In genomic region chr10:44865289-44865671, GRCh38 we compare ENCODE assay signal across 10 cellular contexts. TPM values are rescaled to one million over a fixed set of nuclear protein-coding genes. Genes with fewer than 3 reads are reported as not detected.
DNase-seq lines count a peak whose midpoint lies in the region; ATAC-seq, FAIRE-seq and TF ChIP-seq lines count a peak whose summit lies in the region.
"Had no signal": no experiment of that assay in that cellular context is flagged by ENCODE, and none has a peak within 500 bp of the region (broad histone marks: within the 10 kb centered on the region; RNA-seq: fewer than 3 reads in every experiment).

No MANE protein-coding gene starts in this region.

- RAD21 ChIA-PET in GM12878 (lab: Charles Lee; ENCODE audit: unreplicated experiment): no interaction called here

- in situ Hi-C loops in GM12878 (cut with MboI) (loop anchor here (25.0 kb wide), 1 partner anchor 478 kb away; the partner anchor contains the start of gene CXCL12), HepG2 (cut with HindIII; ENCODE audit: extremely low pct_ligation_motif_present, low pct_unique_long_range_greater_than_20kb) (no loop called here)

- H3K4me2 ChIP-seq in GM12878 (ENCODE audit: control insufficient read depth, insufficient read depth): peak overlapping the region; percentile 95
- H3K4me2 ChIP-seq in HepG2 (ENCODE audit: low read depth, low read length): peak overlapping the region; percentile 40; the same call in 1 of the 2 replicates

- H3K9me3 ChIP-seq in GM12878 (replicated peaks; ENCODE audit: control insufficient read depth, insufficient read depth, low read length): no peaks in the 10 kb centered on the region
- no peaks in the 10 kb centered on the region for H3K9me3 ChIP-seq in HepG2 (ENCODE audit: low read length)
- no peaks in the 10 kb centered on the region for H3K9me3 ChIP-seq in tibial artery

- H4K20me1 ChIP-seq in GM12878 (ENCODE audit: control insufficient read depth, insufficient read depth) (no peaks in the 10 kb centered on the region), HepG2 (ENCODE audit: insufficient read depth, low read length) (no peaks in the 10 kb centered on the region)

- DNase-seq in activated naive CD4-positive, alpha-beta T cell treated with anti-CD3 and anti-CD28 coated beads for 36 hours: no peak
- DNase-seq in activated naive CD4-positive, alpha-beta T cell treated with Interleukin-2 at 50 U/mL for 16 hours: no peak
- DNase-seq in GM12878 (ENCODE audit: low read depth, low spot score): no peak
- no peak for DNase-seq in HepG2 (ENCODE audit: low spot score)
- peak in 1 of 2 donors; percentile 67 for DNase-seq in tibial artery
- no peak for DNase-seq in kidney glomerular epithelial cell (lab: John Stamatoyannopoulos, UW)
- no peak for DNase-seq in stimulated activated CD4-positive, alpha-beta T cell treated with anti-CD3 and anti-CD28 coated beads, Interleukin-4, amount 100 ng/mL, for 24 hours

- FAIRE-seq in GM12878 (lab: Jason Lieb, UNC) (no peak), HepG2 (lab: Jason Lieb, UNC) (no peak)

- CTCF ChIA-PET in activated naive CD4-positive, alpha-beta T cell treated with anti-CD3 and anti-CD28 coated beads for 36 hours (lab: Charles Lee): interaction anchor here (1.0 to 2.3 kb wide), 4 partner anchors 8 to 13 kb away, joined by 4 to 9 read pairs (median 5); no protein-coding TSS in a partner anchor
- CTCF ChIA-PET in GM12878 (lab: Yijun Ruan, JAX): interaction anchor here (0.7 to 2.1 kb wide), 5 partner anchors 11 to 480 kb away, joined by 3 to 8 read pairs (median 3); no protein-coding TSS in a partner anchor
- CTCF ChIA-PET in HepG2 (lab: Yijun Ruan, JAX; ENCODE audit: low intra/inter-chr PET ratio, low total read pairs): interaction anchor here (1.1 to 2.3 kb wide), 2 partner anchors 60 to 1193 kb away, joined by 4 to 19 read pairs; no protein-coding TSS in a partner anchor

- TF ChIP-seq CTCF in GM12878 (IDR thresholded peaks at IDR 0.05 in 2 of 3, conservative IDR thresholded peaks at IDR 0.05 in 1 of 3; ENCODE audit: control insufficient read depth in 2 of 3, extremely low read depth in 1 of 3, insufficient read depth in 1 of 3, low read depth in 3 of 3, low read length in 3 of 3): no peak
- no peak for TF ChIP-seq CTCF in HepG2 (CRISPR knock-in tag; IDR thresholded peaks at IDR 0.05)
- no peak for TF ChIP-seq CTCF in tibial artery (IDR thresholded peaks at IDR 0.05)

- BruUV-seq in GM12878 (replicated peaks; lab: Mats Ljungman, UMichigan): no TSS peak
- no TSS peak for BruUV-seq in HepG2 (replicated peaks; lab: Mats Ljungman, UMichigan)

- ATAC-seq in GM12878 (peak; percentile 9), HepG2 (peak; percentile 46), HG02884 (IDR thresholded peaks at IDR 0.05; ENCODE audit: unreplicated experiment) (no peak)

- TF ChIP-seq POLR2A in GM12878 (IDR thresholded peaks at IDR 0.05; ENCODE audit: low read depth, low read length) (no peak), HepG2 (IDR thresholded peaks at IDR 0.05; ENCODE audit: insufficient read depth in 1 of 2, low read depth in 2 of 2, low read length in 2 of 2) (no peak)

- no peak overlapping the region for H3K27ac Mint-ChIP-seq in activated naive CD4-positive, alpha-beta T cell treated with anti-CD3 and anti-CD28 coated beads for 36 hours

- peaks cover 36% of the 10 kb centered on the region for H3K27me3 Mint-ChIP-seq in activated naive CD4-positive, alpha-beta T cell treated with anti-CD3 and anti-CD28 coated beads for 36 hours (ENCODE audit: low read depth)

- no peaks in the 10 kb centered on the region for H3K36me3 Mint-ChIP-seq in activated naive CD4-positive, alpha-beta T cell treated with anti-CD3 and anti-CD28 coated beads for 36 hours (ENCODE audit: low read depth)

- no peaks in the 10 kb centered on the region for H3K9me3 Mint-ChIP-seq in activated naive CD4-positive, alpha-beta T cell treated with anti-CD3 and anti-CD28 coated beads for 36 hours

- POLR2A ChIA-PET in GM12878 (lab: Charles Lee) (no interaction called here), HepG2 (lab: Yijun Ruan, JAX) (no interaction called here)

- H2AFZ ChIP-seq in GM12878 (ENCODE audit: control insufficient read depth, low read depth, low read length): no peak overlapping the region
- H2AFZ ChIP-seq in HepG2 (ENCODE audit: low read length): no peak overlapping the region

- TF ChIP-seq RAD21 in GM12878 (IDR thresholded peaks at IDR 0.05; ENCODE audit: insufficient read depth, low read depth, low read length): no peak
- TF ChIP-seq RAD21 in HepG2 (CRISPR knock-in tag; IDR thresholded peaks at IDR 0.05): no peak

- H3K36me3 ChIP-seq in GM12878 (ENCODE audit: control insufficient read depth in 2 of 2, insufficient read depth in 2 of 2, low read length in 1 of 2): no peaks in the 10 kb centered on the region
- no peaks in the 10 kb centered on the region for H3K36me3 ChIP-seq in HepG2 (replicated peaks in 1 of 2; ENCODE audit: control insufficient read depth in 1 of 2, insufficient read depth in 2 of 2, low read length in 2 of 2)
- no peaks in the 10 kb centered on the region for H3K36me3 ChIP-seq in tibial artery

- H3K4me3 Mint-ChIP-seq in activated naive CD4-positive, alpha-beta T cell treated with anti-CD3 and anti-CD28 coated beads for 36 hours: peak overlapping the region; percentile 81

- peaks cover 5% of the 10 kb centered on the region for H3K4me1 Mint-ChIP-seq in activated naive CD4-positive, alpha-beta T cell treated with anti-CD3 and anti-CD28 coated beads for 36 hours (ENCODE audit: low read depth)

- H3K4me3 ChIP-seq in GM12878 (no peak overlapping the region), HepG2 (replicated peaks in 1 of 3; ENCODE audit: insufficient read depth in 1 of 3, low read depth in 2 of 3, low read length in 3 of 3) (no peak overlapping the region), tibial artery (peak overlapping the region; percentile 52 to 64)

- H3K4me1 ChIP-seq in GM12878 (ENCODE audit: control insufficient read depth, insufficient read depth, low read length) (peaks cover 8% of the 10 kb centered on the region; the same call in 1 of the 2 replicates), HepG2 (ENCODE audit: insufficient read depth, low read length) (peaks cover 11% of the 10 kb centered on the region), tibial artery (peaks cover 0 to 29% (median 24%) of the 10 kb centered on the region in 4 donors)

- H3K27me3 ChIP-seq in GM12878 (replicated peaks in 1 of 2; ENCODE audit: control insufficient read depth in 2 of 2, insufficient read depth in 2 of 2, low read length in 1 of 2) (peaks cover 2% of the 10 kb centered on the region in 2 experiments; a peak in 3 of 4 replicates), HepG2 (ENCODE audit: control insufficient read depth in 1 of 2, insufficient read depth in 2 of 2, low read length in 2 of 2) (peaks cover 1 to 31% of the 10 kb centered on the region in 2 experiments; a peak in 3 of 5 replicates), tibial artery (no peaks in the 10 kb centered on the region)

- H3K79me2 ChIP-seq in GM12878 (ENCODE audit: control insufficient read depth, insufficient read depth, low read length) (no peaks in the 10 kb centered on the region), HepG2 (ENCODE audit: insufficient read depth, low read length) (no peaks in the 10 kb centered on the region)

- H3K9ac ChIP-seq in GM12878 (ENCODE audit: control insufficient read depth, insufficient read depth, low read length) (no peak overlapping the region), HepG2 (ENCODE audit: insufficient read depth, low read depth, low read length) (no peak overlapping the region)

- H3K27ac ChIP-seq in GM12878 (ENCODE audit: control insufficient read depth, insufficient read depth) (no peak overlapping the region), HepG2 (ENCODE audit: extremely low read length, insufficient read depth, low read length) (no peak overlapping the region), tibial artery (peak overlapping the region; percentile 67 to 74)

- WGBS in GM12878 (ENCODE audit: insufficient coverage, insufficient replicate concordance, low lambda C conversion rate, missing lambda C conversion rate): 44% methylated on average over 14 of the region's 16 CpGs
- WGBS in HepG2 (ENCODE audit: low lambda C conversion rate): 59% methylated on average over 7 of the region's 16 CpGs

- SMC1A ChIA-PET in GM12878 (lab: Charles Lee; ENCODE audit: uncharacterized antibody, unreplicated experiment): interaction anchor here (0.5 kb wide), 1 partner anchor 150 kb away, joined by 3 read pairs; no protein-coding TSS in a partner anchor

- TF ChIP-seq EP300 in GM12878 (IDR thresholded peaks at IDR 0.05; ENCODE audit: borderline replicate concordance in 1 of 2, control insufficient read depth in 1 of 2, low read depth in 2 of 2, low read length in 2 of 2) (no peak), HepG2 (IDR thresholded peaks at IDR 0.05; ENCODE audit: low read depth in 2 of 2, low read length in 2 of 2) (no peak), HepG2 (CRISPR knock-in tag; IDR thresholded peaks at IDR 0.05; ENCODE audit: borderline replicate concordance) (no peak)

- intact Hi-C loops in activated naive CD4-positive, alpha-beta T cell treated with anti-CD3 and anti-CD28 coated beads for 36 hours (cut with micrococcal nuclease): loop anchor here (2.0 kb wide), 1 partner anchor 1194 kb away; no protein-coding TSS in a partner anchor
- intact Hi-C loops in GM12878 (cut with micrococcal nuclease; ENCODE audit: unreplicated experiment): loop anchor here (2.0 kb wide), 1 partner anchor 1194 kb away; no protein-coding TSS in a partner anchor
- intact Hi-C loops in HepG2 (cut with micrococcal nuclease; ENCODE audit: unreplicated experiment): loop anchor here (2.0 kb wide), 2 partner anchors 60 to 1194 kb away; no protein-coding TSS in a partner anchor
- intact Hi-C loops in tibial artery (cut with DNase I; ENCODE audit: low total_unique reads): loop anchor here (2.0 to 10.0 kb wide), 2 partner anchors 478 to 550 kb away; no protein-coding TSS in a partner anchor

RNA-seq across cellular contexts. Expression of gene TMEM72, which starts 45.9 kb away (rescaled TPM):
- not detected for total RNA-seq in activated naive CD4-positive, alpha-beta T cell treated with anti-CD3 and anti-CD28 coated beads for 36 hours
- not detected in 2 replicates for total RNA-seq in GM12878 (2013; cell fraction: nucleolus; rRNA removed)
- total RNA-seq in GM12878 (2014; rRNA removed) (not detected in 2 replicates), GM12878 (2014; rRNA removed; fragmentation: Illumina TruSeq; extraction: Trizol) (not detected in 2 replicates), GM12878 (2021) (not detected in 2 replicates), HepG2 (2016; rRNA removed; fragmentation: Illumina TruSeq; extraction: Trizol) (0.04 TPM in 1 of 2 replicates, not detected in the other)
- not detected for polyA plus RNA-seq in GM12878 (2011; ENCODE audit: low read depth)
- polyA plus RNA-seq in GM12878 (2011; rRNA removed) (0.07 and 0.12 TPM in 2 replicates), GM12878 (2014; fragmentation: Illumina TruSeq; extraction: Trizol) (not detected in 2 replicates), GM12878 (2014; fragmentation: Nextera tagmentation; extraction: Ambion mirVana) (not detected), GM12878 (2014; rRNA removed) (not detected in 2 replicates), GM12878 (2016; fragmentation: Nextera tagmentation; extraction: Ambion mirVana) (not detected), HepG2 (2011; rRNA removed) (not detected in 2 replicates)
- polyA plus RNA-seq in GM12878 (2011; cell fraction: cytosol; rRNA removed): 0.21 and 0.32 TPM in 2 replicates
- 0.28 and 0.42 TPM in 2 replicates for polyA plus RNA-seq in GM12878 (2011; cell fraction: nucleus; rRNA removed)
- 0.08 TPM in 1 of 2 replicates, not detected in the other for polyA plus RNA-seq in GM12878 (2012)
- 0.29 and 0.41 TPM in 2 replicates for polyA minus RNA-seq in GM12878 (2011; rRNA and poly(A)+ RNA removed)
- polyA minus RNA-seq in GM12878 (2011; cell fraction: cytosol; rRNA and poly(A)+ RNA removed): not detected in 2 replicates
- polyA minus RNA-seq in GM12878 (2011; cell fraction: nucleus; rRNA and poly(A)+ RNA removed): 0.12 TPM in 1 of 2 replicates, not detected in the other
- 0.09 TPM in 1 of 2 replicates, not detected in the other for total RNA-seq in HepG2 (2016; cell fraction: cytosol; rRNA removed; fragmentation: Illumina TruSeq; extraction: Trizol; ENCODE audit: low read depth)
- total RNA-seq in HepG2 (2016; cell fraction: insoluble cytoplasmic fraction; rRNA removed; fragmentation: Illumina TruSeq; extraction: Trizol): 0.04 TPM in 1 of 2 replicates, not detected in the other
- 0.12 TPM in 1 of 2 replicates, not detected in the other for total RNA-seq in HepG2 (2016; cell fraction: membrane; rRNA removed; fragmentation: Illumina TruSeq; extraction: Trizol)
- 0.16 and 0.19 TPM in 2 replicates for total RNA-seq in HepG2 (2016; cell fraction: nucleus; rRNA removed; fragmentation: Illumina TruSeq; extraction: Trizol)
- not detected in 2 replicates for polyA plus RNA-seq in HepG2 (2011; cell fraction: cytosol; rRNA removed)
- not detected in 2 replicates for polyA plus RNA-seq in HepG2 (2011; cell fraction: nucleus; rRNA removed)
- polyA plus RNA-seq in HepG2 (2012): not detected in 2 replicates
- not detected in 2 replicates for polyA plus RNA-seq in HepG2 (2016; cell fraction: cytosol; fragmentation: Illumina TruSeq; extraction: Trizol; ENCODE audit: low read depth)
- not detected in 2 replicates for polyA plus RNA-seq in HepG2 (2016; cell fraction: insoluble cytoplasmic fraction; fragmentation: Illumina TruSeq; extraction: Trizol; ENCODE audit: low read depth)
- polyA plus RNA-seq in HepG2 (2016; cell fraction: membrane; fragmentation: Illumina TruSeq; extraction: Trizol; ENCODE audit: low read depth): not detected in 2 replicates
- polyA plus RNA-seq in HepG2 (2016; cell fraction: nucleus; fragmentation: Illumina TruSeq; extraction: Trizol; ENCODE audit: insufficient read depth, low read depth): not detected in 2 replicates
- not detected in 2 replicates for polyA minus RNA-seq in HepG2 (2011; rRNA and poly(A)+ RNA removed; ENCODE audit: low replicate concordance)
- polyA minus RNA-seq in HepG2 (2011; cell fraction: cytosol; rRNA and poly(A)+ RNA removed): not detected in 2 replicates
- 0.13 and 0.25 TPM in 2 replicates for polyA minus RNA-seq in HepG2 (2011; cell fraction: nucleus; rRNA and poly(A)+ RNA removed)
- total RNA-seq: subcutaneous adipose tissue had no signal
- polyA plus RNA-seq: AG04450 had no signal

Comparison
In these comparisons a context has a peak if more than half of its experiments do, and no peak if none do; other contexts are left out.
1. H3K27ac ChIP-seq: peak in tibial artery (2 of 2); none in GM12878 (single experiment) and HepG2 (single experiment).
2. H3K4me3 ChIP-seq: peak in tibial artery (2 of 2); none in GM12878 (single experiment) and HepG2 (0 of 3).